ENCODE assay signal across 8 cellular contexts in genomic region chr3:105836533-105836932, GRCh38. TPM values are rescaled to one million over a fixed set of nuclear protein-coding genes. Genes with fewer than 3 reads are reported as not detected.
DNase-seq lines count a peak whose midpoint lies in the region; ATAC-seq and TF ChIP-seq lines count a peak whose summit lies in the region.

No MANE protein-coding gene starts in this region.

- no peak for TF ChIP-seq POLR2A in adrenal gland (IDR thresholded peaks at IDR 0.05)

- H3K27me3 ChIP-seq in adrenal gland: no peaks in the 10 kb centered on the region
- no peaks in the 10 kb centered on the region for H3K27me3 ChIP-seq in psoas muscle (ENCODE audit: insufficient read depth in 3 of 3, low read length in 2 of 3)

- no peak for TF ChIP-seq CTCF in adrenal gland (IDR thresholded peaks at IDR 0.05)
- no peak for TF ChIP-seq CTCF in psoas muscle (IDR thresholded peaks at IDR 0.05)

- 66 to 85% (median 79%) methylated on average over 5 of the region's 5 CpGs for WGBS in adrenal gland, 4 donors
- WGBS in psoas muscle, 3 donors: 85 to 91% (median 90%) methylated on average over 5 of the region's 5 CpGs

- intact Hi-C loops in adrenal gland (cut with DNase I) (no loop called here), psoas muscle (cut with DNase I) (no loop called here)

- H3K27ac ChIP-seq in adrenal gland (peak overlapping the region in 1 of 5 donors; percentile 22), psoas muscle (no peak overlapping the region)

- no peak overlapping the region for H3K4me3 ChIP-seq in adrenal gland
- no peak overlapping the region for H3K4me3 ChIP-seq in psoas muscle

- H3K4me1 ChIP-seq in adrenal gland (replicated peaks in 1 of 2) (peaks cover 6 to 29% of the 10 kb centered on the region in 2 donors), psoas muscle (peaks cover 15% of the 10 kb centered on the region)

- ATAC-seq in GM21447 (IDR thresholded peaks at IDR 0.05; ENCODE audit: unreplicated experiment): peak; percentile 30
- ATAC-seq in psoas muscle: no peak

- H3K9me3 ChIP-seq in adrenal gland (replicated peaks in 1 of 3) (no peaks in the 10 kb centered on the region), psoas muscle (no peaks in the 10 kb centered on the region)

- DNase-seq in ELR (ENCODE audit: low read depth): peak; percentile 64
- peak; percentile 60 for DNase-seq in RKO (ENCODE audit: low spot score)
- DNase-seq in foreskin melanocyte: peak; percentile 85
- DNase-seq in adrenal gland: no peak
- DNase-seq in hypothalamus (lab: John Stamatoyannopoulos, UW): no peak
- no peak for DNase-seq in psoas muscle
- no peak for DNase-seq in effector CD4-positive, alpha-beta T cell

- H3K36me3 ChIP-seq in adrenal gland (replicated peaks in 1 of 2): no peaks in the 10 kb centered on the region
- H3K36me3 ChIP-seq in psoas muscle (ENCODE audit: insufficient read depth in 1 of 2, low read depth in 1 of 2): no peaks in the 10 kb centered on the region

RNA-seq across cellular contexts. Expression of gene CBLB, which starts 32.3 kb away (rescaled TPM):
- 10 to 100 TPM; 23.4 to 58.9 (median 39.5) TPM for total RNA-seq in adrenal gland
- 10 to 100 TPM; 20.4 to 31.8 (median 27.9) TPM for polyA plus RNA-seq in adrenal gland
- 10 to 100 TPM; 12.1 to 18.2 (median 14.9) TPM for total RNA-seq in psoas muscle
- polyA plus RNA-seq in psoas muscle: 10 to 100 TPM in 1 of 3 donors, 1 to 10 TPM in 2; 4.2 to 11.5 (median 9.4) TPM

Comparison
In these comparisons a context has a peak if more than half of its experiments do, and no peak if none do; other contexts are left out.
1. DNase-seq: peak in ELR (single experiment), RKO (single experiment) and foreskin melanocyte (single experiment); none in adrenal gland (0 of 7), hypothalamus (0 of 51), psoas muscle (0 of 2) and effector CD4-positive, alpha-beta T cell (single experiment).